ENCODE assay signal across 26 cellular contexts in the genomic region with DNA sequence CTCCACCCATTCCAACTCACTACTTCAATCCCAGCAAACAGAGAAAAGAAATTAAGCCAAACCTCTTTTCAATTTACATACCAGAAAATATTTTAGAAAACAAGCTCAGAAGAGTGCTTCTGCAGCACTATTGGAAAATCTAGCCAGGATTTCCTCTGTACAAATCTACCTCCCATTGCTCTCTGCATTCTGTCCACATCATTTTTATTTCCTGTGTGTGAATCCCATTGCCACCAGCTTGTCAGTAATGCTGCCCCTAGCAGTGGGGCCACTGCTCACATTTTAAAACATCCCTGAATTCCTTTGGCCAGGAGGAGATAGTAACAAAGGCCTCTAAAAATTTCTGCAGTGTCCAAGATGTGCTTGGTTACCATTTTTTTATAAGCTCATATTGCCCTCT.
"Had no signal": no experiment of that assay in that cellular context is flagged by ENCODE, and none has a peak within 500 bp of the region (broad histone marks: within the 10 kb centered on the region; RNA-seq: fewer than 3 reads in every experiment).

No MANE protein-coding gene starts in this region.

- H3K27ac ChIP-seq: body of pancreas, Peyer's patch, RWPE1, SJCRH30 had no signal

- H3K36me3 Mint-ChIP-seq: activated naive CD4-positive, alpha-beta T cell treated with anti-CD3 and anti-CD28 coated beads, Interleukin-2, amount 50 U/mL, for 72 hours had no signal

- H3K9me3 Mint-ChIP-seq: activated CD8-positive, alpha-beta T cell treated with anti-CD3 and anti-CD28 coated beads for 36 hours; activated naive CD4-positive, alpha-beta T cell treated with anti-CD3 and anti-CD28 coated beads, Interleukin-2, amount 50 U/mL, for 72 hours; activated naive CD8-positive, alpha-beta T cell treated with anti-CD3 and anti-CD28 coated beads, Interleukin-2, amount 50 U/mL, for 24 hours had no signal

- DNase-seq: activated CD4-positive, alpha-beta T cell treated with anti-CD3 and anti-CD28 coated beads for 4 hours; activated CD8-positive, alpha-beta memory T cell treated with anti-CD3 and anti-CD28 coated beads, Interleukin-2, amount 50 U/mL, for 4 hours; activated CD8-positive, alpha-beta T cell treated with anti-CD3 and anti-CD28 coated beads for 36 hours; activated naive CD8-positive, alpha-beta T cell treated with anti-CD3 and anti-CD28 coated beads, Interleukin-2, amount 50 U/mL, for 24 hours; activated T-cell treated with anti-CD3 and anti-CD28 coated beads, Interleukin-2, amount 50 U/mL, for 72 hours; amniotic stem cell; body of pancreas; central memory CD4-positive, alpha-beta T cell; KG1; NCI-H1092 treated with DMSO at 0.1 percent for 48 hours; NCI-H1417 treated with DMSO at 0.1 percent for 48 hours; NCI-H1694; NCI-H2029; NCI-H345; NCI-H510A treated with DMSO at 0.1 percent for 48 hours; NCI-H69; NK-92 treated with Interleukin-12 subunit alpha and Interleukin-12 subunit beta, amount 100 ng/mL, for 24 hours; OCI-M1; Peyer's patch; Right ventricle myocardium superior; SJCRH30; SK-N-SH; T-helper 1 cell had no signal

- H3K36me3 ChIP-seq: ascending aorta, Peyer's patch, SJCRH30 had no signal

- H3K4me3 Mint-ChIP-seq: activated CD8-positive, alpha-beta T cell treated with anti-CD3 and anti-CD28 coated beads for 36 hours; activated naive CD8-positive, alpha-beta T cell treated with anti-CD3 and anti-CD28 coated beads, Interleukin-2, amount 50 U/mL, for 24 hours; activated T-cell treated with anti-CD3 and anti-CD28 coated beads, Interleukin-2, amount 50 U/mL, for 72 hours had no signal

- H3K9me3 ChIP-seq: ascending aorta, body of pancreas, Peyer's patch, SJCRH30, SK-N-SH had no signal

- H3K4me1 ChIP-seq: Peyer's patch, SJCRH30 had no signal

- H3K4me3 ChIP-seq: ascending aorta, body of pancreas, Peyer's patch, SJCRH30 had no signal

- H3K27ac Mint-ChIP-seq: activated CD8-positive, alpha-beta T cell treated with anti-CD3 and anti-CD28 coated beads for 36 hours; activated naive CD4-positive, alpha-beta T cell treated with anti-CD3 and anti-CD28 coated beads, Interleukin-2, amount 50 U/mL, for 72 hours; activated naive CD8-positive, alpha-beta T cell treated with anti-CD3 and anti-CD28 coated beads, Interleukin-2, amount 50 U/mL, for 24 hours; activated T-cell treated with anti-CD3 and anti-CD28 coated beads, Interleukin-2, amount 50 U/mL, for 72 hours had no signal

- H3K27me3 ChIP-seq: ascending aorta, body of pancreas, Peyer's patch, SJCRH30 had no signal
